ENCODE assay signal across 11 cellular contexts in genomic region chr5:58925627-58926545, GRCh38.
DNase-seq lines count a peak whose midpoint lies in the region; ATAC-seq, FAIRE-seq and TF ChIP-seq lines count a peak whose summit lies in the region.
"Had no signal": no experiment of that assay in that cellular context is flagged by ENCODE, and none has a peak within 500 bp of the region (broad histone marks: within the 10 kb centered on the region; RNA-seq: fewer than 3 reads in every experiment).

No MANE protein-coding gene starts in this region.

- H3K9me2 ChIP-seq in GM23248 (ENCODE audit: insufficient read depth) (no peaks in the 10 kb centered on the region), hepatocyte (replicated peaks; ENCODE audit: insufficient read depth) (no peaks in the 10 kb centered on the region)

- peak; percentile 36 for FAIRE-seq in A549 (lab: Jason Lieb, UNC)

- ATAC-seq in A549 (no peak), HG03039 (IDR thresholded peaks at IDR 0.05; ENCODE audit: unreplicated experiment) (no peak)

- WGBS in A549 (ENCODE audit: missing lambda C conversion rate): 35% methylated on average over 5 of the region's 5 CpGs
- 22 to 29% methylated on average over 5 of the region's 5 CpGs for WGBS in GM23248 (ENCODE audit: low coverage in 1 of 2, low lambda C conversion rate in 2 of 2, missing lambda C conversion rate in 2 of 2), 2 experiments
- 65% methylated on average over 5 of the region's 5 CpGs for WGBS in hepatocyte (ENCODE audit: low lambda C conversion rate, missing lambda C conversion rate)

- no peak for TF ChIP-seq POLR2A in A549 (IDR thresholded peaks at IDR 0.05; ENCODE audit: low read length)

- H4K20me1 ChIP-seq in GM23248 (ENCODE audit: insufficient read depth) (no peaks in the 10 kb centered on the region), hepatocyte (ENCODE audit: insufficient read depth, poor library complexity, severe bottlenecking) (no peaks in the 10 kb centered on the region)

- POLR2A ChIA-PET in A549 (lab: Yijun Ruan, JAX): interaction anchor here (0.8 kb wide), 1 partner anchor 34 kb away, joined by 3 read pairs; no protein-coding TSS in a partner anchor

- TF ChIP-seq EP300 in A549 (IDR thresholded peaks at IDR 0.05): no peak

- TF ChIP-seq RAD21 in A549 (conservative IDR thresholded peaks at IDR 0.05 in 1 of 2, IDR thresholded peaks at IDR 0.05 in 1 of 2): no peak

- H3K79me2 ChIP-seq in GM23248 (ENCODE audit: insufficient read depth) (no peaks in the 10 kb centered on the region), hepatocyte (no peaks in the 10 kb centered on the region)

- CTCF ChIA-PET in A549 (lab: Yijun Ruan, JAX): interaction anchor here (0.7 to 1.6 kb wide), 2 partner anchors 40 to 263 kb away, joined by 3 to 4 read pairs; no protein-coding TSS in a partner anchor

- peak overlapping the region; percentile 65 to 74 for H3K27ac ChIP-seq in A549
- no peak overlapping the region for H3K27ac ChIP-seq in GM23248
- no peak overlapping the region for H3K27ac ChIP-seq in hepatocyte
- H3K27ac ChIP-seq: esophagus squamous epithelium had no signal

- in situ Hi-C loops in GM23248 (cut with MboI): no loop called here

- TF ChIP-seq CTCF in A549 (IDR thresholded peaks at IDR 0.05): no peak
- TF ChIP-seq CTCF in hepatocyte (IDR thresholded peaks at IDR 0.05; ENCODE audit: poor library complexity): no peak

- H3K4me2 ChIP-seq in A549 (peak overlapping the region; percentile 61), GM23248 (ENCODE audit: unreplicated experiment) (no peak overlapping the region), hepatocyte (peak overlapping the region; percentile 52)

- no peaks in the 10 kb centered on the region for H3F3A ChIP-seq in GM23248 (ENCODE audit: insufficient read depth)

- H3K27me3 ChIP-seq in GM23248 (replicated peaks; ENCODE audit: insufficient read depth) (no peaks in the 10 kb centered on the region; the same call in 1 of the 2 replicates), hepatocyte (no peaks in the 10 kb centered on the region)

- H3K4me3 ChIP-seq in A549: no peak overlapping the region
- H3K4me3 ChIP-seq in GM23248: no peak overlapping the region
- no peak overlapping the region for H3K4me3 ChIP-seq in hepatocyte
- H3K4me3 ChIP-seq: esophagus squamous epithelium had no signal

- H3K9ac ChIP-seq in GM23248: no peak overlapping the region

- DNase-seq in A549 (ENCODE audit: low read depth in 1 of 2, low spot score in 1 of 2) (no peak), GM23248 (peak; percentile 23), RPMI7951 (ENCODE audit: low read depth) (peak; percentile 27), hepatocyte (ENCODE audit: low spot score) (no peak), mesenteric fat pad (ENCODE audit: low spot score) (no peak), MV-4-11 (lab: John Stamatoyannopoulos, UW) (no peak)
- no peak for DNase-seq in effector CD4-positive, alpha-beta T cell
- DNase-seq: activated CD4-positive, CD25-positive, alpha-beta regulatory T cell treated with anti-CD3 and anti-CD28 coated beads, Interleukin-2, amount 50 U/mL, for 72 hours; esophagus squamous epithelium; SHP77 had no signal

- H3K36me3 ChIP-seq in GM23248 (ENCODE audit: low read depth) (no peaks in the 10 kb centered on the region), hepatocyte (replicated peaks; ENCODE audit: insufficient read depth, low read depth) (no peaks in the 10 kb centered on the region)
- H3K36me3 ChIP-seq: esophagus squamous epithelium had no signal

- no peaks in the 10 kb centered on the region for H3K9me3 ChIP-seq in A549
- no peaks in the 10 kb centered on the region for H3K9me3 ChIP-seq in GM23248 (ENCODE audit: low read depth)
- no peaks in the 10 kb centered on the region for H3K9me3 ChIP-seq in hepatocyte (ENCODE audit: low read depth)
- H3K9me3 ChIP-seq: esophagus squamous epithelium had no signal

- H2AFZ ChIP-seq in GM23248: no peak overlapping the region
- H2AFZ ChIP-seq in hepatocyte: no peak overlapping the region

- peaks cover 70% of the 10 kb centered on the region for H3K4me1 ChIP-seq in A549
- peaks cover 12% of the 10 kb centered on the region for H3K4me1 ChIP-seq in GM23248 (ENCODE audit: insufficient read depth)
- no peaks in the 10 kb centered on the region for H3K4me1 ChIP-seq in hepatocyte (ENCODE audit: insufficient read depth)

TF ChIP-seq in A549, 52 proteins besides CTCF, POLR2A, EP300 and RAD21:
- TF ChIP-seq MAFK (IDR thresholded peaks at IDR 0.05; ENCODE audit: partially characterized antibody) (no peak), CEBPB (IDR thresholded peaks at IDR 0.05) (peak in 1 of 2 experiments; percentile 51; a peak in 1 of 4 replicates)

Comparison
In these comparisons a context has a peak if more than half of its experiments do, and no peak if none do; other contexts are left out.
1. DNase-seq: peak in GM23248 (single experiment) and RPMI7951 (single experiment); none in A549 (0 of 2), hepatocyte (single experiment), effector CD4-positive, alpha-beta T cell (single experiment), mesenteric fat pad (single experiment) and MV-4-11 (single experiment).
2. H3K27ac ChIP-seq: peak in A549 (2 of 2); none in GM23248 (single experiment) and hepatocyte (single experiment).